Comparison of ENCODE assay signal across 8 cellular contexts in genomic region chrX:43836435-43837184, GRCh38. TPM values are rescaled to one million over a fixed set of nuclear protein-coding genes. Genes with fewer than 3 reads are reported as not detected.
DNase-seq lines count a peak whose midpoint lies in the region; ATAC-seq and TF ChIP-seq lines count a peak whose summit lies in the region.

No MANE protein-coding gene starts in this region.

- H3K79me2 ChIP-seq in OCI-LY3 (ENCODE audit: low read length) (no peaks in the 10 kb centered on the region), smooth muscle cell (ENCODE audit: low read depth) (no peaks in the 10 kb centered on the region)

- no peaks in the 10 kb centered on the region for H4K20me1 ChIP-seq in OCI-LY3 (ENCODE audit: insufficient read depth, low read length)
- H4K20me1 ChIP-seq in smooth muscle cell (ENCODE audit: low read depth) = no peaks in the 10 kb centered on the region

- intact Hi-C loops in heart right ventricle (cut with DNase I) (loop anchor here in 6 of 10 donors (1.0 to 10.0 kb wide), 5 partner anchors 58 to 103 kb away; no protein-coding TSS in a partner anchor), right cardiac atrium (cut with DNase I) (loop anchor here (5.0 to 10.0 kb wide), 3 partner anchors 98 to 108 kb away; no protein-coding TSS in a partner anchor), esophagus squamous epithelium (cut with DNase I) (no loop called here)

- no peaks in the 10 kb centered on the region for H3K9me3 ChIP-seq in heart right ventricle
- H3K9me3 ChIP-seq in right cardiac atrium (ENCODE audit: control insufficient read depth, low read length) = no peaks in the 10 kb centered on the region
- no peaks in the 10 kb centered on the region for H3K9me3 ChIP-seq in OCI-LY3 (ENCODE audit: insufficient read depth, low read length)
- no peaks in the 10 kb centered on the region for H3K9me3 ChIP-seq in esophagus squamous epithelium
- no peaks in the 10 kb centered on the region for H3K9me3 ChIP-seq in smooth muscle cell (replicated peaks; ENCODE audit: low read depth)

- 18 to 35% methylated on average over 3 of the region's 3 CpGs for WGBS in heart right ventricle, 2 donors
- WGBS in right cardiac atrium = 23% methylated on average over 3 of the region's 3 CpGs
- 10 to 19% methylated on average over 3 of the region's 3 CpGs for WGBS in esophagus squamous epithelium, 2 donors
- 51% methylated on average over 3 of the region's 3 CpGs for WGBS in smooth muscle cell (ENCODE audit: low lambda C conversion rate)

- ATAC-seq in heart right ventricle (no peak), right cardiac atrium (no peak), HG03521 (IDR thresholded peaks at IDR 0.05; ENCODE audit: unreplicated experiment) (no peak)

- H3K4me1 ChIP-seq in heart right ventricle = peaks cover 0 to 10% (median 0%) of the 10 kb centered on the region in 9 donors
- H3K4me1 ChIP-seq in right cardiac atrium (ENCODE audit: control insufficient read depth, insufficient read depth, low read length) = peaks cover 1% of the 10 kb centered on the region
- H3K4me1 ChIP-seq in OCI-LY3 (ENCODE audit: low read length) = no peaks in the 10 kb centered on the region
- H3K4me1 ChIP-seq in esophagus squamous epithelium = peaks cover 0 to 4% (median 0%) of the 10 kb centered on the region in 3 donors
- H3K4me1 ChIP-seq in smooth muscle cell (ENCODE audit: low read depth) = no peaks in the 10 kb centered on the region

- no peaks in the 10 kb centered on the region for H3F3A ChIP-seq in smooth muscle cell (ENCODE audit: low read depth)

- H3K4me3 ChIP-seq in heart right ventricle (no peak overlapping the region), right cardiac atrium (ENCODE audit: low read length) (no peak overlapping the region), OCI-LY3 (ENCODE audit: low read length) (no peak overlapping the region), esophagus squamous epithelium (no peak overlapping the region), smooth muscle cell (no peak overlapping the region)

- H3K9ac ChIP-seq in OCI-LY3 (ENCODE audit: low read length) (no peak overlapping the region), smooth muscle cell (ENCODE audit: low read depth) (no peak overlapping the region)

- H3K27ac ChIP-seq in heart right ventricle (no peak overlapping the region), right cardiac atrium (ENCODE audit: low read length) (no peak overlapping the region), OCI-LY3 (ENCODE audit: low read length) (no peak overlapping the region), esophagus squamous epithelium (no peak overlapping the region), smooth muscle cell (ENCODE audit: low read depth) (no peak overlapping the region)

- no peak for DNase-seq in heart right ventricle
- no peak for DNase-seq in right cardiac atrium
- DNase-seq in esophagus squamous epithelium (lab: John Stamatoyannopoulos, UW) = no peak
- DNase-seq in smooth muscle cell (lab: John Stamatoyannopoulos, UW; ENCODE audit: unreplicated experiment) = no peak
- DNase-seq in DMS79 treated with DMSO at 0.1 percent for 48 hours (lab: John Stamatoyannopoulos, UW) = no peak
- DNase-seq in KG1 (lab: John Stamatoyannopoulos, UW) = no peak

- H3K4me2 ChIP-seq in OCI-LY3 (ENCODE audit: low read length) (no peak overlapping the region), smooth muscle cell (no peak overlapping the region)

- H3K27me3 ChIP-seq in heart right ventricle (peaks cover 0 to 58% (median 0%) of the 10 kb centered on the region in 7 donors), right cardiac atrium (ENCODE audit: control insufficient read depth, insufficient read depth) (no peaks in the 10 kb centered on the region), OCI-LY3 (ENCODE audit: low read depth, low read length) (no peaks in the 10 kb centered on the region), esophagus squamous epithelium (no peaks in the 10 kb centered on the region), smooth muscle cell (ENCODE audit: low read depth) (no peaks in the 10 kb centered on the region)

- peak; percentile 19 to 71 (median 65) for TF ChIP-seq CTCF in heart right ventricle (IDR thresholded peaks at IDR 0.05)
- TF ChIP-seq CTCF in OCI-LY3 (IDR thresholded peaks at IDR 0.05; ENCODE audit: low read depth, low read length) = peak; percentile 56
- TF ChIP-seq CTCF in esophagus squamous epithelium (IDR thresholded peaks at IDR 0.05) = peak; percentile 22 to 75 (median 64)
- TF ChIP-seq CTCF in smooth muscle cell (IDR thresholded peaks at IDR 0.05; ENCODE audit: borderline replicate concordance, insufficient read depth, poor library complexity, severe bottlenecking) = peak; percentile 52

- H3K36me3 ChIP-seq in heart right ventricle = peaks cover 0 to 4% (median 0%) of the 10 kb centered on the region in 9 donors
- H3K36me3 ChIP-seq in OCI-LY3 (replicated peaks; ENCODE audit: low read depth, low read length) = no peaks in the 10 kb centered on the region
- no peaks in the 10 kb centered on the region for H3K36me3 ChIP-seq in esophagus squamous epithelium
- no peaks in the 10 kb centered on the region for H3K36me3 ChIP-seq in smooth muscle cell (ENCODE audit: low read depth)

- H2AFZ ChIP-seq in OCI-LY3 (ENCODE audit: low read depth, low read length) (no peak overlapping the region), smooth muscle cell (ENCODE audit: low read depth) (no peak overlapping the region)

- no peak for TF ChIP-seq POLR2A in esophagus squamous epithelium (IDR thresholded peaks at IDR 0.05)

RNA-seq across cellular contexts. Expression of gene MAOB, which starts 45.6 kb away (rescaled TPM):
- total RNA-seq in heart right ventricle (100 to 1,000 TPM; 103 to 173 (median 146) TPM), right cardiac atrium (10 to 100 TPM; 71.7 to 93.6 (median 84.3) TPM), esophagus squamous epithelium (1 to 10 TPM; 2.3 to 9.9 (median 3.6) TPM), smooth muscle cell (not detected in 2 replicates)
- polyA plus RNA-seq in heart right ventricle (10 to 100 TPM; 24.7 to 33.6 TPM), right cardiac atrium (59.7 TPM), smooth muscle cell (0.07 and 0.93 TPM in 2 replicates)

Comparison
In these comparisons a context has a peak if more than half of its experiments do, and no peak if none do; other contexts are left out.
1. RNA of gene MAOB, which starts 45.6 kb away (total RNA-seq): 103 to 173 TPM in heart right ventricle and 71.7 to 93.6 TPM in right cardiac atrium; 2.3 to 9.9 TPM in esophagus squamous epithelium and not detected in smooth muscle cell; every median in the first group is over 4 times any median in the second.
2. Peak in every context shown above with its lines, with median percentiles within 50 percentile points of each other: CTCF ChIP-seq.